15 cellular contexts compared by ENCODE assay signal in genomic region chr12:45343269-45344051, GRCh38.
A peak's percentile ranks its signal among the peaks of the same experiment; 100 is the strongest.
DNase-seq lines count a peak whose midpoint lies in the region; FAIRE-seq and TF ChIP-seq lines count a peak whose summit lies in the region.
"Had no signal": no experiment of that assay in that cellular context is flagged by ENCODE, and none has a peak within 500 bp of the region (broad histone marks: within the 10 kb centered on the region; RNA-seq: fewer than 3 reads in every experiment).

No MANE protein-coding gene starts in this region.

- H2AK5ac ChIP-seq in mesenchymal stem cell (ENCODE audit: low read length, severe bottlenecking): no peak overlapping the region

- H3K4me3 ChIP-seq in AG10803 (ENCODE audit: low read length): no peak overlapping the region
- no peak overlapping the region for H3K4me3 ChIP-seq in bronchial epithelial cell (ENCODE audit: low read depth, low read length)
- no peak overlapping the region for H3K4me3 ChIP-seq in mesenchymal stem cell (ENCODE audit: insufficient read depth in 1 of 2, low read depth in 1 of 2, low read length in 2 of 2)
- H3K4me3 ChIP-seq: adrenal gland had no signal

- H3K27ac ChIP-seq in mesenchymal stem cell (ENCODE audit: low read length, poor library complexity, severe bottlenecking): no peak overlapping the region
- H3K27ac ChIP-seq: adrenal gland, C4-2B had no signal

- peaks cover 4% of the 10 kb centered on the region for H3K4me1 ChIP-seq in mesenchymal stem cell (ENCODE audit: control insufficient read depth, insufficient read depth, low read depth, low read length)
- H3K4me1 ChIP-seq: adrenal gland had no signal

- DNase-seq in AG10803 (ENCODE audit: low read depth) (peak; percentile 57), HT1080 (ENCODE audit: low read depth) (peak; percentile 61), bronchial epithelial cell (ENCODE audit: low read depth) (peak; percentile 35), mesenchymal stem cell (peak; percentile 73), HUDEP-2 (lab: John Stamatoyannopoulos, UW; ENCODE audit: unreplicated experiment in 76 of 76) (no peak)
- DNase-seq in activated CD8-positive, alpha-beta memory T cell treated with anti-CD3 and anti-CD28 coated beads for 24 hours: no peak
- no peak for DNase-seq in activated naive CD4-positive, alpha-beta T cell (lab: John Stamatoyannopoulos, UW)
- DNase-seq in stimulated activated naive CD4-positive, alpha-beta T cell treated with Interleukin-2 at 50 U/mL for 16 hours (lab: John Stamatoyannopoulos, UW): no peak
- DNase-seq: adrenal gland; effector memory CD8-positive, alpha-beta T cell; kidney glomerular epithelial cell; NCI-H1048; NCI-H524 treated with DMSO at 0.1 percent for 48 hours; stimulated activated CD4-positive, alpha-beta T cell treated with anti-CD3 and anti-CD28 coated beads, Interleukin-2, amount 100 ng/mL, for 48 hours had no signal

- TF ChIP-seq CTCF in AG10803 (conservative IDR thresholded peaks at IDR 0.05; ENCODE audit: low read length) (no peak), bronchial epithelial cell (IDR thresholded peaks at IDR 0.05; ENCODE audit: insufficient read depth, low read length, severe bottlenecking) (no peak)

- FAIRE-seq in bronchial epithelial cell (lab: Jason Lieb, UNC): no peak

- H3K4me2 ChIP-seq in mesenchymal stem cell (ENCODE audit: low read length, poor library complexity, severe bottlenecking): no peak overlapping the region

- no peak overlapping the region for H2BK15ac ChIP-seq in mesenchymal stem cell (ENCODE audit: low read depth, poor library complexity, severe bottlenecking)

- no peak overlapping the region for H3K4ac ChIP-seq in mesenchymal stem cell (ENCODE audit: low read depth in 1 of 2, low read length in 2 of 2)

- H4K91ac ChIP-seq in mesenchymal stem cell (ENCODE audit: low read length): no peak overlapping the region

- peaks cover 27% of the 10 kb centered on the region for H3K79me1 ChIP-seq in mesenchymal stem cell (replicated peaks; ENCODE audit: low read length, poor library complexity, severe bottlenecking)

- no peaks in the 10 kb centered on the region for H3K9me3 ChIP-seq in mesenchymal stem cell (ENCODE audit: control insufficient read depth, low read length)
- H3K9me3 ChIP-seq: adrenal gland had no signal

- no peak overlapping the region for H2BK5ac ChIP-seq in mesenchymal stem cell (ENCODE audit: low read depth, low read length, poor library complexity, severe bottlenecking)

- peak overlapping the region in 1 of 2 experiments; percentile 65 for H3K14ac ChIP-seq in mesenchymal stem cell (ENCODE audit: low read length in 2 of 2)

- no peak overlapping the region for H4K8ac ChIP-seq in mesenchymal stem cell (ENCODE audit: low read length)

- peaks cover 2% of the 10 kb centered on the region for H3K36me3 ChIP-seq in bronchial epithelial cell (ENCODE audit: control insufficient read depth, insufficient read depth, low read length)
- peaks cover 0 to 22% of the 10 kb centered on the region in 2 experiments for H3K36me3 ChIP-seq in mesenchymal stem cell (ENCODE audit: control insufficient read depth in 1 of 2, insufficient read depth in 2 of 2, low read depth in 1 of 2, low read length in 2 of 2)

- 91% methylated on average over 5 of the region's 6 CpGs for WGBS in mesenchymal stem cell

- H3K18ac ChIP-seq in mesenchymal stem cell (ENCODE audit: low read depth in 1 of 2, low read length in 2 of 2): peak overlapping the region in 1 of 2 experiments; percentile 66

- no peaks in the 10 kb centered on the region for H3K27me3 ChIP-seq in bronchial epithelial cell (ENCODE audit: control insufficient read depth, insufficient read depth, low read length)
- no peaks in the 10 kb centered on the region for H3K27me3 ChIP-seq in mesenchymal stem cell (ENCODE audit: control insufficient read depth in 1 of 2, insufficient read depth in 1 of 2, low read length in 2 of 2)
- H3K27me3 ChIP-seq: adrenal gland had no signal

- H3K9ac ChIP-seq in mesenchymal stem cell (ENCODE audit: low read length): no peak overlapping the region

- no peak overlapping the region for H2AFZ ChIP-seq in mesenchymal stem cell (ENCODE audit: low read depth, low read length)

- no peak overlapping the region for H2BK120ac ChIP-seq in mesenchymal stem cell (ENCODE audit: low read depth, low read length)

- H3K23ac ChIP-seq in mesenchymal stem cell (ENCODE audit: low read length in 2 of 2): no peak overlapping the region

- H2BK12ac ChIP-seq in mesenchymal stem cell (ENCODE audit: low read length in 2 of 2): peak overlapping the region in 1 of 2 experiments; percentile 78

Comparison
In these comparisons a context has a peak if more than half of its experiments do, and no peak if none do; other contexts are left out.
1. DNase-seq: peak in AG10803 (single experiment), HT1080 (single experiment), bronchial epithelial cell (single experiment) and mesenchymal stem cell (single experiment); none in HUDEP-2 (0 of 76), activated CD8-positive, alpha-beta memory T cell treated with anti-CD3 and anti-CD28 coated beads for 24 hours (single experiment), activated naive CD4-positive, alpha-beta T cell (0 of 4) and stimulated activated naive CD4-positive, alpha-beta T cell treated with Interleukin-2 at 50 U/mL for 16 hours (single experiment).